Comparison of ENCODE assay signal across 29 cellular contexts in genomic region chr19:30745476-30745985, GRCh38.
"Had no signal": no experiment of that assay in that cellular context is flagged by ENCODE, and none has a peak within 500 bp of the region (broad histone marks: within the 10 kb centered on the region; RNA-seq: fewer than 3 reads in every experiment).

No MANE protein-coding gene starts in this region.

- H3K36me3 ChIP-seq: ascending aorta, WERI-Rb-1 had no signal

- H3K4me3 ChIP-seq: ascending aorta had no signal

- H3K27me3 ChIP-seq: ascending aorta had no signal

- ATAC-seq: activated CD4-positive, CD25-positive, alpha-beta regulatory T cell treated with anti-CD3 and anti-CD28 coated beads, Interleukin-2, amount 50 U/mL, for 24 hours; activated CD8-positive, alpha-beta T cell treated with anti-CD3 and anti-CD28 coated beads for 36 hours; activated naive CD4-positive, alpha-beta T cell treated with anti-CD3 and anti-CD28 coated beads, Interleukin-2, amount 50 U/mL, for 72 hours; activated T-cell treated with anti-CD3 and anti-CD28 coated beads, Interleukin-2, amount 50 U/mL, for 72 hours; T-helper 17 cell had no signal

- H3K27ac Mint-ChIP-seq: activated B cell treated with CpG ODN at 0.5 μM for 24 hours; activated CD8-positive, alpha-beta T cell treated with anti-CD3 and anti-CD28 coated beads for 36 hours; activated naive CD4-positive, alpha-beta T cell treated with anti-CD3 and anti-CD28 coated beads, Interleukin-2, amount 10 ng/mL, durations not matched to agents 7 days and 5 days; activated naive CD4-positive, alpha-beta T cell treated with anti-CD3 and anti-CD28 coated beads, Interleukin-2, amount 50 U/mL, for 72 hours; activated naive CD8-positive, alpha-beta T cell treated with anti-CD3 and anti-CD28 coated beads, Interleukin-2, amount 10 ng/mL, durations not matched to agents 7 days and 5 days; activated T-cell treated with anti-CD3 and anti-CD28 coated beads, Interleukin-2, amount 50 U/mL, for 24 hours; activated T-cell treated with anti-CD3 and anti-CD28 coated beads, Interleukin-2, amount 50 U/mL, for 72 hours; brain; T-helper 17 cell; T-helper 2 cell treated with Interferon-gamma antibody and Interleukin-4, amounts not matched to agents 5 μg/mL and 100 μg/mL, for 36 hours had no signal

- H3K4me3 Mint-ChIP-seq: activated B cell treated with CpG ODN at 0.5 μM for 24 hours; activated CD8-positive, alpha-beta T cell treated with anti-CD3 and anti-CD28 coated beads for 36 hours; activated naive CD4-positive, alpha-beta T cell treated with anti-CD3 and anti-CD28 coated beads, Interleukin-2, amount 10 ng/mL, durations not matched to agents 7 days and 5 days; activated naive CD8-positive, alpha-beta T cell treated with anti-CD3 and anti-CD28 coated beads, Interleukin-2, amount 10 ng/mL, durations not matched to agents 7 days and 5 days; activated T-cell treated with anti-CD3 and anti-CD28 coated beads, Interleukin-2, amount 50 U/mL, for 24 hours; activated T-cell treated with anti-CD3 and anti-CD28 coated beads, Interleukin-2, amount 50 U/mL, for 72 hours; brain; T-helper 17 cell; T-helper 2 cell treated with Interferon-gamma antibody and Interleukin-4, amounts not matched to agents 5 μg/mL and 100 μg/mL, for 36 hours had no signal

- H3K27me3 Mint-ChIP-seq: activated B cell treated with CpG ODN at 0.5 μM for 24 hours; activated naive CD4-positive, alpha-beta T cell treated with anti-CD3 and anti-CD28 coated beads, Interleukin-2, amount 10 ng/mL, durations not matched to agents 7 days and 5 days; activated naive CD8-positive, alpha-beta T cell treated with anti-CD3 and anti-CD28 coated beads, Interleukin-2, amount 10 ng/mL, durations not matched to agents 7 days and 5 days; brain had no signal

- H3K27ac ChIP-seq: ascending aorta, epithelial cell of prostate, WERI-Rb-1 had no signal

- H3K4me1 Mint-ChIP-seq: activated B cell treated with CpG ODN at 0.5 μM for 24 hours; activated naive CD4-positive, alpha-beta T cell treated with anti-CD3 and anti-CD28 coated beads, Interleukin-2, amount 10 ng/mL, durations not matched to agents 7 days and 5 days; activated naive CD8-positive, alpha-beta T cell treated with anti-CD3 and anti-CD28 coated beads, Interleukin-2, amount 10 ng/mL, durations not matched to agents 7 days and 5 days; T-helper 17 cell had no signal

- DNase-seq: activated B cell treated with CpG ODN at 0.5 μM for 24 hours; activated CD4-positive, alpha-beta T cell treated with anti-CD3 and anti-CD28 coated beads for 48 hours; activated CD4-positive, alpha-beta T cell treated with anti-CD3 and anti-CD28 coated beads, Interleukin-2, amount 50 U/mL, for 1 hour; activated CD4-positive, alpha-beta T cell treated with anti-CD3 and anti-CD28 coated beads, Interleukin-2, amount 50 U/mL, for 48 hours; activated CD8-positive, alpha-beta memory T cell treated with anti-CD3 and anti-CD28 coated beads, Interleukin-2, amount 50 U/mL, for 48 hours; activated CD8-positive, alpha-beta T cell treated with anti-CD3 and anti-CD28 coated beads for 36 hours; activated gamma-delta T cell; activated naive CD4-positive, alpha-beta T cell; activated naive CD4-positive, alpha-beta T cell treated with anti-CD3 and anti-CD28 coated beads, Interleukin-2, amount 10 ng/mL, durations not matched to agents 7 days and 5 days; activated naive CD8-positive, alpha-beta T cell treated with anti-CD3 and anti-CD28 coated beads, Interleukin-2, amount 10 ng/mL, durations not matched to agents 7 days and 5 days; activated T-cell treated with anti-CD3 and anti-CD28 coated beads for 4 hours; activated T-cell treated with anti-CD3 and anti-CD28 coated beads, Interleukin-2, amount 50 U/mL, for 24 hours; activated T-cell treated with anti-CD3 and anti-CD28 coated beads, Interleukin-2, amount 50 U/mL, for 72 hours; caudate nucleus; cortex of kidney; dermis blood vessel endothelial cell; effector CD8-positive, alpha-beta T cell; foreskin fibroblast; SW 1271; T-helper 1 cell; T-helper 17 cell; T1000; WERI-Rb-1 had no signal

- H3K4me1 ChIP-seq: ascending aorta had no signal

- H3K36me3 Mint-ChIP-seq: activated naive CD4-positive, alpha-beta T cell treated with anti-CD3 and anti-CD28 coated beads, Interleukin-2, amount 10 ng/mL, durations not matched to agents 7 days and 5 days; activated naive CD8-positive, alpha-beta T cell treated with anti-CD3 and anti-CD28 coated beads, Interleukin-2, amount 10 ng/mL, durations not matched to agents 7 days and 5 days; brain had no signal
